In genomic region chrX:103248553-103248952, GRCh38 we compare ENCODE assay signal across 9 cellular contexts. TPM values are rescaled to one million over a fixed set of nuclear protein-coding genes. Genes with fewer than 3 reads are reported as not detected.
DNase-seq lines count a peak whose midpoint lies in the region; ATAC-seq, FAIRE-seq and TF ChIP-seq lines count a peak whose summit lies in the region.
"Had no signal": no experiment of that assay in that cellular context is flagged by ENCODE, and none has a peak within 500 bp of the region (broad histone marks: within the 10 kb centered on the region; RNA-seq: fewer than 3 reads in every experiment).

No MANE protein-coding gene starts in this region.

- H3K4me1 ChIP-seq in DOHH2 (ENCODE audit: control insufficient read depth, low read length) (no peaks in the 10 kb centered on the region), HEK293 (ENCODE audit: control insufficient read depth, insufficient read depth, low read length) (no peaks in the 10 kb centered on the region), left lung (peaks cover 0 to 3% of the 10 kb centered on the region in 2 donors)

- no peaks in the 10 kb centered on the region for H3K9me3 Mint-ChIP-seq in activated T-cell treated with anti-CD3 and anti-CD28 coated beads, Interleukin-2, amount 50 U/mL, for 24 hours

- H3K36me3 ChIP-seq in DOHH2 (ENCODE audit: control insufficient read depth, low read length) (no peaks in the 10 kb centered on the region; the same call in 1 of the 2 replicates), HEK293 (ENCODE audit: control insufficient read depth in 2 of 2, insufficient read depth in 1 of 2, low read length in 2 of 2) (peaks cover 0 to 14% of the 10 kb centered on the region in 2 experiments; a peak in 1 of 3 replicates), left lung (no peaks in the 10 kb centered on the region)

- peaks cover 6% of the 10 kb centered on the region for H3K4me1 Mint-ChIP-seq in activated T-cell treated with anti-CD3 and anti-CD28 coated beads, Interleukin-2, amount 50 U/mL, for 24 hours (ENCODE audit: low read depth)

- H3K27me3 Mint-ChIP-seq in activated T-cell treated with anti-CD3 and anti-CD28 coated beads, Interleukin-2, amount 50 U/mL, for 24 hours, result peaks cover 5% of the 10 kb centered on the region

- H3K27ac Mint-ChIP-seq in activated T-cell treated with anti-CD3 and anti-CD28 coated beads, Interleukin-2, amount 50 U/mL, for 24 hours, result no peak overlapping the region

- FAIRE-seq in HTR-8/SVneo (lab: Jason Lieb, UNC), result no peak

- peak; percentile 17 for TF ChIP-seq CTCF in DOHH2 (IDR thresholded peaks at IDR 0.05; ENCODE audit: low read depth, low read length, poor library complexity, severe bottlenecking)
- TF ChIP-seq CTCF in HEK293 (tag by site-specific recombination; IDR thresholded peaks at IDR 0.05), result no peak
- peak; percentile 11; the same call in 1 of the 2 replicates for TF ChIP-seq CTCF in WI38 (IDR thresholded peaks at IDR 0.05; ENCODE audit: low read depth, low read length)
- peak; percentile 25 to 31 for TF ChIP-seq CTCF in left lung (IDR thresholded peaks at IDR 0.05)

- DNase-seq in left lung (no peak), HTR-8/SVneo (ENCODE audit: insufficient read length, low spot score) (no peak), GOT3 (lab: John Stamatoyannopoulos, UW) (no peak)
- no peak for DNase-seq in activated T-cell treated with anti-CD3 and anti-CD28 coated beads, Interleukin-2, amount 50 U/mL, for 24 hours

- H3K9me2 ChIP-seq in DOHH2 (replicated peaks; ENCODE audit: control insufficient read depth, low read length), result no peaks in the 10 kb centered on the region

- ATAC-seq in left lung (peak; percentile 27), GM21423 (IDR thresholded peaks at IDR 0.05; ENCODE audit: unreplicated experiment) (no peak)

- intact Hi-C loops in left lung (cut with DNase I), result no loop called here

- H3K27me3 ChIP-seq in DOHH2 (ENCODE audit: control insufficient read depth, low read length) (no peaks in the 10 kb centered on the region; the same call in 1 of the 2 replicates), left lung (peaks cover 0 to 5% of the 10 kb centered on the region in 2 donors)

- H4K20me1 ChIP-seq in DOHH2 (ENCODE audit: control insufficient read depth, insufficient read depth, low read depth, low read length), result no peaks in the 10 kb centered on the region

- H3K79me2 ChIP-seq in DOHH2 (ENCODE audit: control insufficient read depth, low read length), result no peaks in the 10 kb centered on the region

- H3F3A ChIP-seq in DOHH2 (ENCODE audit: control insufficient read depth, insufficient read depth), result no peaks in the 10 kb centered on the region

- H3K4me3 ChIP-seq in DOHH2 (ENCODE audit: low read length), result no peak overlapping the region
- no peak overlapping the region for H3K4me3 ChIP-seq in HEK293 (ENCODE audit: low read depth, low read length)
- H3K4me3 ChIP-seq in WI38 (ENCODE audit: low read depth, low read length), result no peak overlapping the region
- no peak overlapping the region for H3K4me3 ChIP-seq in left lung

- H3K9me3 ChIP-seq in DOHH2 (ENCODE audit: control insufficient read depth, insufficient read depth, low read length) (no peaks in the 10 kb centered on the region), HEK293 (ENCODE audit: control insufficient read depth, insufficient read depth, low read depth, low read length) (no peaks in the 10 kb centered on the region), left lung (no peaks in the 10 kb centered on the region)

- POLR2A ChIA-PET in HEK293 (lab: Yijun Ruan, JAX), result no interaction called here

- H3K27ac ChIP-seq in DOHH2 (ENCODE audit: low read depth, low read length), result no peak overlapping the region
- H3K27ac ChIP-seq in HEK293 (ENCODE audit: extremely low read depth, low read depth, low read length), result no peak overlapping the region
- H3K27ac ChIP-seq in left lung, result no peak overlapping the region

- CTCF ChIA-PET in HEK293 (lab: Yijun Ruan, JAX), result interaction anchor here (0.6 to 1.2 kb wide), 7 partner anchors 37 to 614 kb away, joined by 3 to 7 read pairs (median 4); no protein-coding TSS in a partner anchor

- H3K36me3 Mint-ChIP-seq in activated T-cell treated with anti-CD3 and anti-CD28 coated beads, Interleukin-2, amount 50 U/mL, for 24 hours (ENCODE audit: low read depth), result peaks cover 7% of the 10 kb centered on the region

- no peak overlapping the region for H3K4me3 Mint-ChIP-seq in activated T-cell treated with anti-CD3 and anti-CD28 coated beads, Interleukin-2, amount 50 U/mL, for 24 hours

- no peak overlapping the region for H3K4me2 ChIP-seq in DOHH2 (ENCODE audit: low read length)

TF ChIP-seq in HEK293, 187 proteins besides CTCF, POLR2A, EP300 and RAD21:
- TF ChIP-seq ZNF654 (tag by site-specific recombination; IDR thresholded peaks at IDR 0.05; ENCODE audit: low read depth), result peak; percentile 27
- TF ChIP-seq ZFP69B (tag by site-specific recombination; IDR thresholded peaks at IDR 0.05), result no peak
TF ChIP-seq in HEK293: peak in this region for 1.

RNA-seq across cellular contexts. Expression of gene TCEAL8, which starts 6.4 kb away (rescaled TPM):
- total RNA-seq in left lung, result 10 to 100 TPM; 51.7 to 51.8 TPM

RNA-seq across cellular contexts. Expression of gene TCEAL5, which starts 28.0 kb away (rescaled TPM):
- total RNA-seq in left lung, result not detected
- total RNA-seq: RPMI7951 had no signal

RNA-seq across cellular contexts. Expression of gene BEX4, which starts 33.6 kb away (rescaled TPM):
- total RNA-seq in left lung, result 10 to 100 TPM; 28.8 to 33.5 TPM
